Comparison of ENCODE assay signal across 1 cellular context in the genomic region with DNA sequence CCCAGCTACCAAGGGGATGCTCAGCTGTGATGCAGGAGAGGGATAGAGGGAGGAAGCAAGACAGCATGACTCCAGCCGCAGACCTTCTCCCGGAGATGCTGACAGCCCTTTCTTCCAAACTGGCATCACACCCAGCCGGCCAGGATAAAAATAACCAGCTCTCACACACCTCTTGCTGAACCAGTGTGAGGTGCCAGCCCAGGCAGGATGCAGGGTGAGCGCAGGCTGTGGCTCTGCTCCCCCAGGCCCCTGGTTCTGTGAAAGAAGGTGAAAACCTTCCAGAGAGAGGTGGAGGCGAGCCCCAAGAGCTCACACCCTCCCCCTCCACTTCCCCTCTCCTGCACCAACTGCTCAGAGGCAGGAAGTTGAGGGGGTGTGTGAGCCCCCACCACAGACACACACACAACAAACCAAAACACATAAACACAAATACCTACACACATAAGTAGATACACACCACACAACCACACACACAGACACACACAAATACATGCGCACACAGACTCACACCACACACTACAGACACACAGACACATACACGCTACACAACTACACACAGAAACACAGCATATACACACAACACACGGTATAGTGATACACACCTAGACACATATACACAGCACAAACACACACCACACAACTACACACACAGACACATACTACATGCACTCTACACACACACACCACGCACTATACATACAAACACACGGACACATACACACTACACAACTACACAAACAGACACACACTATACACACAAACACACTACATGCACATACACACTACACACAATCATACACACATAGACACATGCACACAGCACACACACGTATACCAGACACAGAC.
TF ChIP-seq lines count a peak whose summit lies in the region.

No MANE protein-coding gene starts in this region.

TF ChIP-seq in WTC11, 78 proteins besides CTCF, POLR2A, EP300 and RAD21 (continued from another document):
- TF ChIP-seq, protein P1, sequence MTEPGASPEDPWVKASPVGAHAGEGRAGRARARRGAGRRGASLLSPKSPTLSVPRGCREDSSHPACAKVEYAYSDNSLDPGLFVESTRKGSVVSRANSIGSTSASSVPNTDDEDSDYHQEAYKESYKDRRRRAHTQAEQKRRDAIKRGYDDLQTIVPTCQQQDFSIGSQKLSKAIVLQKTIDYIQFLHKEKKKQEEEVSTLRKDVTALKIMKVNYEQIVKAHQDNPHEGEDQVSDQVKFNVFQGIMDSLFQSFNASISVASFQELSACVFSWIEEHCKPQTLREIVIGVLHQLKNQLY (CRISPR knock-in tag; IDR thresholded peaks at IDR 0.05), result no peak
TF ChIP-seq in WTC11: peak in this region for 0.
